Comparison of ENCODE assay signal across 8 cellular contexts in the genomic region with DNA sequence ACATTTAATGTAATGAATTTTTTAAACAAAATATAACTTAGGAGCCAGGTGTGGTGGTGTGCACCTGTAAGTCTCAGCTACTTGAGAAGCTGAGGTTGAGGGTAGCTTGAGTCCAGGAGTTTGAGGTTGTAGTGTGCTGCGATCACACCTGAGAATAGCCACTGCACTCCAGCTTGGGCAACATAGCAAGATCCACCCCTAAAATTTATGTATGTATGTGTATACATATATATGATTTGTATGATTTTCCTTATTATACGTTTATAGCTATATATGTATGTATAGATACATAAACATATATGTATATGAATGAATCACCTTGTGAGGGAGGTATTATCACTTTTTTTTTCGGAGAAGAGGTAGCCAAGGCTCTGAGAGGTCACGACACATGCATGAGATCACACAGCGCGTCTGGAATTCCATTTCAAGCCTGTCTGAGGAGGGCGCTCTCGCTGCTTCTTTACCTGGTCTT. TPM values are rescaled to one million over a fixed set of nuclear protein-coding genes. Genes with fewer than 3 reads are reported as not detected.
A peak's percentile ranks its signal among the peaks of the same experiment; 100 is the strongest.
DNase-seq lines count a peak whose midpoint lies in the region; ATAC-seq, FAIRE-seq and TF ChIP-seq lines count a peak whose summit lies in the region.

No MANE protein-coding gene starts in this region.

- intact Hi-C loops in endothelial cell of umbilical vein (cut with micrococcal nuclease) = loop anchor here (5.0 kb wide), 1 partner anchor 136 kb away; no protein-coding TSS in a partner anchor

- peaks cover 31% of the 10 kb centered on the region for H3K4me1 Mint-ChIP-seq in T-helper 1 cell treated with Interleukin-12 subunit alpha and Interleukin-12 subunit beta and Interleukin-4 antibody, amounts not matched to agents 30 μg/mL and 1 μg/mL, for 36 hours (ENCODE audit: low read depth)

- no peaks in the 10 kb centered on the region for H4K20me1 ChIP-seq in endothelial cell of umbilical vein (replicated peaks; ENCODE audit: control insufficient read depth, extremely low read depth, insufficient read depth, low read length)
- no peaks in the 10 kb centered on the region for H4K20me1 ChIP-seq in neural cell (ENCODE audit: insufficient read depth)

- H3K36me3 Mint-ChIP-seq in T-helper 1 cell treated with Interleukin-12 subunit alpha and Interleukin-12 subunit beta and Interleukin-4 antibody, amounts not matched to agents 30 μg/mL and 1 μg/mL, for 36 hours (ENCODE audit: low read depth) = peaks cover 10% of the 10 kb centered on the region

- TF ChIP-seq EP300 in neural cell (conservative IDR thresholded peaks at IDR 0.05; ENCODE audit: poor library complexity, severe bottlenecking) = no peak

- H3K27me3 ChIP-seq in endothelial cell of umbilical vein (ENCODE audit: control insufficient read depth in 2 of 2, insufficient read depth in 2 of 2, low read length in 2 of 2) (peaks cover 2 to 7% of the 10 kb centered on the region in 2 experiments), neural cell (ENCODE audit: insufficient read depth, low read depth, low read length) (peaks cover 44% of the 10 kb centered on the region)

- H3K79me2 ChIP-seq in endothelial cell of umbilical vein (ENCODE audit: control insufficient read depth, insufficient read depth, low read length) = no peaks in the 10 kb centered on the region
- H3K79me2 ChIP-seq in neural cell (replicated peaks; ENCODE audit: insufficient read depth, low read length) = no peaks in the 10 kb centered on the region

- H3K9me3 ChIP-seq in endothelial cell of umbilical vein (replicated peaks; ENCODE audit: control insufficient read depth, insufficient read depth, low read length) (no peaks in the 10 kb centered on the region), neural cell (ENCODE audit: low read length) (no peaks in the 10 kb centered on the region)

- H3K27ac Mint-ChIP-seq in T-helper 1 cell treated with Interleukin-12 subunit alpha and Interleukin-12 subunit beta and Interleukin-4 antibody, amounts not matched to agents 30 μg/mL and 1 μg/mL, for 36 hours = peak overlapping the region; percentile 72

- peaks cover 29% of the 10 kb centered on the region for H3K27me3 Mint-ChIP-seq in T-helper 1 cell treated with Interleukin-12 subunit alpha and Interleukin-12 subunit beta and Interleukin-4 antibody, amounts not matched to agents 30 μg/mL and 1 μg/mL, for 36 hours (ENCODE audit: low read depth)

- ATAC-seq in activated CD4-positive, CD25-positive, alpha-beta regulatory T cell treated with anti-CD3 and anti-CD28 coated beads, Interleukin-2, amount 50 U/mL, for 24 hours = peak; percentile 33 to 41
- no peak for ATAC-seq in HG03571 (IDR thresholded peaks at IDR 0.05; ENCODE audit: unreplicated experiment)

- POLR2A ChIA-PET in endothelial cell of umbilical vein (lab: Charles Lee) = no interaction called here

- peak; percentile 37 for FAIRE-seq in endothelial cell of umbilical vein (lab: Jason Lieb, UNC)

- H3K4me3 Mint-ChIP-seq in T-helper 1 cell treated with Interleukin-12 subunit alpha and Interleukin-12 subunit beta and Interleukin-4 antibody, amounts not matched to agents 30 μg/mL and 1 μg/mL, for 36 hours = peak overlapping the region; percentile 83

- CTCF ChIA-PET in endothelial cell of umbilical vein (lab: Charles Lee) = interaction anchor here (0.9 to 5.5 kb wide), 11 partner anchors 9 to 220 kb away, joined by 3 to 48 read pairs (median 6); a partner anchor contains a TSS

- no peak for DNase-seq in activated CD4-positive, CD25-positive, alpha-beta regulatory T cell treated with anti-CD3 and anti-CD28 coated beads, Interleukin-2, amount 50 U/mL, for 72 hours
- DNase-seq in endothelial cell of umbilical vein (ENCODE audit: low read depth, low spot score) = peak; percentile 50
- DNase-seq in NCI-H2196 (lab: John Stamatoyannopoulos, UW; ENCODE audit: unreplicated experiment) = no peak
- no peak for DNase-seq in SK-N-DZ (ENCODE audit: low spot score)

- no peaks in the 10 kb centered on the region for H3K9me3 Mint-ChIP-seq in T-helper 1 cell treated with Interleukin-12 subunit alpha and Interleukin-12 subunit beta and Interleukin-4 antibody, amounts not matched to agents 30 μg/mL and 1 μg/mL, for 36 hours

- H3K4me2 ChIP-seq in endothelial cell of umbilical vein (ENCODE audit: insufficient read depth, low read length) = peak overlapping the region; percentile 63
- H3K4me2 ChIP-seq in neural cell (ENCODE audit: low read length) = no peak overlapping the region

- peak overlapping the region; percentile 32 to 34 (median 34) for H3K4me3 ChIP-seq in endothelial cell of umbilical vein (replicated peaks in 1 of 3; ENCODE audit: insufficient read depth in 1 of 3, low read depth in 1 of 3, low read length in 3 of 3)
- H3K4me3 ChIP-seq in neural cell (ENCODE audit: low read length) = peak overlapping the region; percentile 55

- dilution Hi-C loops in endothelial cell of umbilical vein (cut with MboI; ENCODE audit: extremely low pct_ligation_motif_present, low sequenced_read_pairs) = no loop called here

- H3K9ac ChIP-seq in endothelial cell of umbilical vein (replicated peaks; ENCODE audit: extremely low read depth, insufficient read depth, low read length) (no peak overlapping the region), neural cell (ENCODE audit: low read length) (no peak overlapping the region)

- H3F3A ChIP-seq in neural cell (ENCODE audit: insufficient read depth, low read length, poor library complexity, severe bottlenecking) = no peaks in the 10 kb centered on the region

- no peak overlapping the region for H3K27ac ChIP-seq in endothelial cell of umbilical vein (ENCODE audit: insufficient read depth, low read depth, low read length)
- no peak overlapping the region for H3K27ac ChIP-seq in neural cell (ENCODE audit: low read length)

- no peak for TF ChIP-seq POLR2A in endothelial cell of umbilical vein (IDR thresholded peaks at IDR 0.05; ENCODE audit: low read depth, low read length)

- no peaks in the 10 kb centered on the region for H3K36me3 ChIP-seq in endothelial cell of umbilical vein (ENCODE audit: control insufficient read depth in 2 of 2, extremely low read depth in 1 of 2, insufficient read depth in 2 of 2, low read length in 2 of 2)
- no peaks in the 10 kb centered on the region for H3K36me3 ChIP-seq in neural cell (ENCODE audit: insufficient read depth, low read length)

- TF ChIP-seq RAD21 in neural cell (conservative IDR thresholded peaks at IDR 0.05) = no peak

- no TSS peak for BruUV-seq in endothelial cell of umbilical vein (replicated peaks; lab: Mats Ljungman, UMichigan)

- peak overlapping the region; percentile 84 for H2AFZ ChIP-seq in endothelial cell of umbilical vein (ENCODE audit: low read depth, low read length)
- no peak overlapping the region for H2AFZ ChIP-seq in neural cell (ENCODE audit: low read depth, low read length)

- peaks cover 5% of the 10 kb centered on the region for H3K4me1 ChIP-seq in endothelial cell of umbilical vein (ENCODE audit: control insufficient read depth, extremely low read depth, insufficient read depth, low read length)

- peak; percentile 28 to 38 for TF ChIP-seq CTCF in endothelial cell of umbilical vein (IDR thresholded peaks at IDR 0.05; ENCODE audit: extremely low read depth in 1 of 2, insufficient read depth in 1 of 2, low read depth in 1 of 2, low read length in 2 of 2)
- no peak for TF ChIP-seq CTCF in neural cell (IDR thresholded peaks at IDR 0.05; ENCODE audit: poor library complexity, severe bottlenecking)

- no peaks in the 10 kb centered on the region for H3K9me2 ChIP-seq in neural cell (ENCODE audit: insufficient read depth, low read length)

- H3K9me1 ChIP-seq in endothelial cell of umbilical vein (replicated peaks; ENCODE audit: control insufficient read depth, extremely low read depth, insufficient read depth, low read length) = no peaks in the 10 kb centered on the region

RNA-seq across cellular contexts. Expression of a gene that starts 0.6 kb away (rescaled TPM):
- total RNA-seq in endothelial cell of umbilical vein = 0.53 TPM in 1 of 2 replicates, not detected in the other
- polyA plus RNA-seq in endothelial cell of umbilical vein (0.13 and 0.25 TPM in 2 replicates), neural cell (not detected in 2 replicates)
- 0.08 and 0.14 TPM in 2 replicates for polyA plus RNA-seq in endothelial cell of umbilical vein (2011; cell fraction: cytosol; rRNA removed)
- 0.62 and 1.1 TPM in 2 replicates for polyA plus RNA-seq in endothelial cell of umbilical vein (2011; cell fraction: nucleus; rRNA removed)
- polyA plus RNA-seq in endothelial cell of umbilical vein (2012) = 3.4 and 4.1 TPM in 2 replicates
- polyA minus RNA-seq in endothelial cell of umbilical vein (0.56 and 1.7 TPM in 2 replicates), neural cell (not detected in 2 replicates)
- polyA minus RNA-seq in endothelial cell of umbilical vein (2011; cell fraction: cytosol; rRNA and poly(A)+ RNA removed) = not detected
- 0.58 TPM in 1 of 2 replicates, not detected in the other for polyA minus RNA-seq in endothelial cell of umbilical vein (2011; cell fraction: nucleus; rRNA and poly(A)+ RNA removed)
- not detected in 2 replicates for polyA plus RNA-seq in SK-N-DZ (2014; cell fraction: cytosol; rRNA removed)
- polyA plus RNA-seq in SK-N-DZ (2014; cell fraction: nucleus; rRNA removed) = 0.13 TPM in 1 of 2 replicates, not detected in the other

RNA-seq across cellular contexts. Expression of a gene that starts 9.3 kb away (rescaled TPM):
- total RNA-seq in endothelial cell of umbilical vein = 11.2 and 15.8 TPM in 2 replicates
- polyA plus RNA-seq in endothelial cell of umbilical vein = 2.4 and 3.3 TPM in 2 replicates
- 3.5 and 3.6 TPM in 2 replicates for polyA plus RNA-seq in endothelial cell of umbilical vein (2011; cell fraction: cytosol; rRNA removed)
- polyA plus RNA-seq in endothelial cell of umbilical vein (2011; cell fraction: nucleus; rRNA removed) = 7.8 and 12.3 TPM in 2 replicates
- polyA plus RNA-seq in endothelial cell of umbilical vein (2012) = 9.0 and 14.0 TPM in 2 replicates
- polyA minus RNA-seq in endothelial cell of umbilical vein = 6.5 and 8.9 TPM in 2 replicates
- 3.8 TPM for polyA minus RNA-seq in endothelial cell of umbilical vein (2011; cell fraction: cytosol; rRNA and poly(A)+ RNA removed)
- polyA minus RNA-seq in endothelial cell of umbilical vein (2011; cell fraction: nucleus; rRNA and poly(A)+ RNA removed) = 8.7 and 11.6 TPM in 2 replicates
- 84.6 and 94.4 TPM in 2 replicates for polyA plus RNA-seq in neural cell
- polyA minus RNA-seq in neural cell = 163 and 187 TPM in 2 replicates
- polyA plus RNA-seq in SK-N-DZ (2014; cell fraction: cytosol; rRNA removed) = 13.8 and 15.9 TPM in 2 replicates
- 14.9 and 18.4 TPM in 2 replicates for polyA plus RNA-seq in SK-N-DZ (2014; cell fraction: nucleus; rRNA removed)

RNA-seq across cellular contexts. Expression of a gene that starts 30.4 kb away (rescaled TPM):
- total RNA-seq in endothelial cell of umbilical vein = 77.2 and 82.1 TPM in 2 replicates
- polyA plus RNA-seq in endothelial cell of umbilical vein (45.3 and 56.6 TPM in 2 replicates), neural cell (33.6 and 37.7 TPM in 2 replicates)
- polyA plus RNA-seq in endothelial cell of umbilical vein (2011; cell fraction: cytosol; rRNA removed) = 56.2 and 59.9 TPM in 2 replicates
- polyA plus RNA-seq in endothelial cell of umbilical vein (2011; cell fraction: nucleus; rRNA removed) = 169 and 191 TPM in 2 replicates
- polyA plus RNA-seq in endothelial cell of umbilical vein (2012) = 64.5 and 64.8 TPM in 2 replicates
- polyA minus RNA-seq in endothelial cell of umbilical vein (74.2 and 83.0 TPM in 2 replicates), neural cell (41.0 and 41.4 TPM in 2 replicates)
- polyA minus RNA-seq in endothelial cell of umbilical vein (2011; cell fraction: cytosol; rRNA and poly(A)+ RNA removed) = 8.4 TPM
- polyA minus RNA-seq in endothelial cell of umbilical vein (2011; cell fraction: nucleus; rRNA and poly(A)+ RNA removed) = 39.0 and 42.6 TPM in 2 replicates
- polyA plus RNA-seq in SK-N-DZ (2014; cell fraction: cytosol; rRNA removed) = 32.3 and 32.6 TPM in 2 replicates
- polyA plus RNA-seq in SK-N-DZ (2014; cell fraction: nucleus; rRNA removed) = 84.5 and 109 TPM in 2 replicates
